Comparison of ENCODE assay signal across 16 cellular contexts in genomic region chr7:71867626-71868025, GRCh38.
DNase-seq lines count a peak whose midpoint lies in the region; ATAC-seq and TF ChIP-seq lines count a peak whose summit lies in the region.
"Had no signal": no experiment of that assay in that cellular context is flagged by ENCODE, and none has a peak within 500 bp of the region (broad histone marks: within the 10 kb centered on the region; RNA-seq: fewer than 3 reads in every experiment).

No MANE protein-coding gene starts in this region.

- no peaks in the 10 kb centered on the region for H4K20me1 ChIP-seq in BLaER1 treated with 17β-estradiol and CSF1 and Interleukin-3, amounts not matched to agents 10 nM and 100 nM
- H4K20me1 ChIP-seq in GM23248 (ENCODE audit: insufficient read depth) = no peaks in the 10 kb centered on the region

- peak overlapping the region in 3 of 11 experiments; percentile 84 to 94 (median 91); a peak in 6 of 22 replicates for H3K27ac ChIP-seq in BLaER1 treated with 17β-estradiol and CSF1 and Interleukin-3, amounts not matched to agents 10 nM and 100 nM
- H3K27ac ChIP-seq in foreskin keratinocyte (no peak overlapping the region), GM23248 (no peak overlapping the region)

- H3K27me3 ChIP-seq in BLaER1 treated with 17β-estradiol and CSF1 and Interleukin-3, amounts not matched to agents 10 nM and 100 nM = no peaks in the 10 kb centered on the region
- no peaks in the 10 kb centered on the region for H3K27me3 ChIP-seq in foreskin keratinocyte
- no peaks in the 10 kb centered on the region for H3K27me3 ChIP-seq in GM23248 (replicated peaks; ENCODE audit: insufficient read depth)

- peaks cover 27 to 51% (median 35%) of the 10 kb centered on the region in 10 experiments for H3K4me1 ChIP-seq in BLaER1 treated with 17β-estradiol and CSF1 and Interleukin-3, amounts not matched to agents 10 nM and 100 nM
- no peaks in the 10 kb centered on the region for H3K4me1 ChIP-seq in foreskin keratinocyte
- no peaks in the 10 kb centered on the region for H3K4me1 ChIP-seq in GM23248 (ENCODE audit: insufficient read depth)

- DNase-seq in M059J (ENCODE audit: low read depth) = peak; percentile 58
- DNase-seq in foreskin keratinocyte = no peak
- DNase-seq in GM23248 = no peak
- DNase-seq in stimulated activated effector memory CD8-positive, alpha-beta T cell treated with anti-CD3 and anti-CD28 coated beads, Interleukin-12 subunit alpha, Interleukin-12 subunit beta, amount 100 ng/mL, for 72 hours (ENCODE audit: low spot score in 2 of 2) = no peak
- DNase-seq: CD4-positive, alpha-beta T cell; CD8-positive, alpha-beta memory T cell; DMS 273 treated with DMSO at 0.1 percent for 48 hours; DMS79; EL; GF-D8; H9 had no signal

- no peak overlapping the region for H2AFZ ChIP-seq in GM23248
- H2AFZ ChIP-seq: GM23338 had no signal

- H3K4me2 ChIP-seq in BLaER1 treated with 17β-estradiol and CSF1 and Interleukin-3, amounts not matched to agents 10 nM and 100 nM = peak overlapping the region; percentile 32 to 90 (median 75); a peak in 21 of 22 replicates
- no peak overlapping the region for H3K4me2 ChIP-seq in GM23248 (ENCODE audit: unreplicated experiment)
- H3K4me2 ChIP-seq: GM23338 had no signal

- ATAC-seq in foreskin keratinocyte (peak; percentile 22), GM19467 (IDR thresholded peaks at IDR 0.05; ENCODE audit: unreplicated experiment) (no peak)
- no peak for ATAC-seq in stimulated activated effector memory CD8-positive, alpha-beta T cell treated with anti-CD3 and anti-CD28 coated beads, Interleukin-12 subunit alpha, Interleukin-12 subunit beta, amount 100 ng/mL, for 72 hours
- ATAC-seq: GM23338, HCT116 had no signal

- peaks cover 12% of the 10 kb centered on the region for H3K9me3 Mint-ChIP-seq in stimulated activated effector memory CD8-positive, alpha-beta T cell treated with anti-CD3 and anti-CD28 coated beads, Interleukin-12 subunit alpha, Interleukin-12 subunit beta, amount 100 ng/mL, for 72 hours
- H3K9me3 Mint-ChIP-seq: GM23338, H9 had no signal

- in situ Hi-C loops in GM23248 (cut with MboI) = no loop called here

- H3K4me3 Mint-ChIP-seq in stimulated activated effector memory CD8-positive, alpha-beta T cell treated with anti-CD3 and anti-CD28 coated beads, Interleukin-12 subunit alpha, Interleukin-12 subunit beta, amount 100 ng/mL, for 72 hours = no peak overlapping the region
- H3K4me3 Mint-ChIP-seq: CD14-positive monocyte; CD4-positive, alpha-beta T cell; CD8-positive, alpha-beta memory T cell; GM23338; H9 had no signal

- no peaks in the 10 kb centered on the region for H3K4me1 Mint-ChIP-seq in stimulated activated effector memory CD8-positive, alpha-beta T cell treated with anti-CD3 and anti-CD28 coated beads, Interleukin-12 subunit alpha, Interleukin-12 subunit beta, amount 100 ng/mL, for 72 hours
- H3K4me1 Mint-ChIP-seq: CD8-positive, alpha-beta memory T cell; GM23338; H9 had no signal

- no peaks in the 10 kb centered on the region for H3K9me2 ChIP-seq in GM23248 (ENCODE audit: insufficient read depth)

- H3K27ac Mint-ChIP-seq in stimulated activated effector memory CD8-positive, alpha-beta T cell treated with anti-CD3 and anti-CD28 coated beads, Interleukin-12 subunit alpha, Interleukin-12 subunit beta, amount 100 ng/mL, for 72 hours = no peak overlapping the region
- H3K27ac Mint-ChIP-seq: CD4-positive, alpha-beta T cell; CD8-positive, alpha-beta memory T cell; GM23338 had no signal

- H3K36me3 ChIP-seq in BLaER1 treated with 17β-estradiol and CSF1 and Interleukin-3, amounts not matched to agents 10 nM and 100 nM = no peaks in the 10 kb centered on the region
- H3K36me3 ChIP-seq in GM23248 (ENCODE audit: low read depth) = no peaks in the 10 kb centered on the region

- TF ChIP-seq CTCF in foreskin keratinocyte (conservative IDR thresholded peaks at IDR 0.05) = no peak

- WGBS in GM23248 (ENCODE audit: low coverage in 1 of 2, low lambda C conversion rate in 2 of 2, missing lambda C conversion rate in 2 of 2), 2 experiments = 73 to 77% methylated on average over 8 of the region's 8 CpGs

- no peaks in the 10 kb centered on the region for H3K79me2 ChIP-seq in GM23248 (ENCODE audit: insufficient read depth)

- no peaks in the 10 kb centered on the region for H3K36me3 Mint-ChIP-seq in stimulated activated effector memory CD8-positive, alpha-beta T cell treated with anti-CD3 and anti-CD28 coated beads, Interleukin-12 subunit alpha, Interleukin-12 subunit beta, amount 100 ng/mL, for 72 hours
- H3K36me3 Mint-ChIP-seq: CD14-positive monocyte; CD8-positive, alpha-beta memory T cell had no signal

- peaks cover 0 to 17% (median 0%) of the 10 kb centered on the region in 11 experiments; a peak in 2 of 22 replicates for H3K9me3 ChIP-seq in BLaER1 treated with 17β-estradiol and CSF1 and Interleukin-3, amounts not matched to agents 10 nM and 100 nM (replicated peaks in 1 of 11)
- no peaks in the 10 kb centered on the region for H3K9me3 ChIP-seq in GM23248 (ENCODE audit: low read depth)

- H3K9ac ChIP-seq in BLaER1 treated with 17β-estradiol and CSF1 and Interleukin-3, amounts not matched to agents 10 nM and 100 nM = 0 out of 22 replicates have a peak overlapping the region, but pooled peaks of 1 of the 11 experiments have one; percentile 64
- no peak overlapping the region for H3K9ac ChIP-seq in GM23248

- H3F3A ChIP-seq in GM23248 (ENCODE audit: insufficient read depth) = no peaks in the 10 kb centered on the region

- H3K4me3 ChIP-seq in BLaER1 treated with 17β-estradiol and CSF1 and Interleukin-3, amounts not matched to agents 10 nM and 100 nM = no peak overlapping the region
- no peak overlapping the region for H3K4me3 ChIP-seq in GM23248
- H3K4me3 ChIP-seq: GM23338 had no signal
